Comparison of ENCODE assay signal across 8 cellular contexts in the genomic region with DNA sequence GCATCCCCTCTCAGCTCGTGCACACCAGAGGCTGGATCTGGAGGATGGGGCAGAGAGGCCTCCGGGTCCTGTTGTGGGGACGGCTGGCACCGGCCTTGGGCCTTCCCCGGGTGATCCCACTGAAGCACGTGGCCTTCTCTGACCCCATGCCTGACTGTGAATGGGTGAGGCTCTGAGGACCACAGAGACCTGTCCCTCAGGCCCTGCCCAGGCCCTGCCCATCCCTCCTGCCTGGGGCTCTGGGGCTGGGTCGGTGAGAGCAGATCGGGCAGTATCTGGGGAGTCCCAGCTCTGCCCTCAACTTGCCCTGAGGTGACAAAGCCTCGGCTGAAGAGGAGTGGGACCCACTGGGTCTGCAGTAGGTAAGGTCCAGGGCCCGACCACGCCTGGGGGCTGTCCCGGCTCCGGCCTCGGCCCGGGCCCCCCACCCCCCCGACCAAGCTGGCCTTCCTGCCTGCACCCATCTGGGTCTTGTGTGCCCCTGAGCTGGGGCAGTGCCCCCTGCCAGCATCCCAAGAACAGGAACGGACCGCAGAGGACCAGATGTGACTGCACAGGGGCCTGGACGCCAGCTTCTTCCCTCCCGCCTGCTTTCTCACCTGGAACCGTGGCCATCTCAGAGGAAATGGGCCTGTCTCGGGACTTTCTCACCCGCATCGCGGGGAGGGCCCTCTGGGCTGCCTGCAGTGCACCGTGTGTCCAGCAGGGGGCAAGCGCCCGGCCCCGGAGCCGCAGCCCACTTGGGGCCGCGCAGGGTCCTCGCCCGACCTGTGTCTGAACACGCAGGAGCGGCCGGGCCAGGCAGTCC.
DNase-seq lines count a peak whose midpoint lies in the region; ATAC-seq, FAIRE-seq and TF ChIP-seq lines count a peak whose summit lies in the region.
"Not testable (repeated sequence)": the region's sequence is repeated elsewhere in the genome, so short reads cannot be mapped to it uniquely, and the experiment has no call there.

No MANE protein-coding gene starts in this region.

- not testable (repeated sequence) for H3K79me2 ChIP-seq in K562 (ENCODE audit: control insufficient read depth, insufficient read depth, low read length)

- H3K9me3 Mint-ChIP-seq in nephron, result not testable (repeated sequence)

- not testable (repeated sequence) for H3K4me3 Mint-ChIP-seq in nephron

- H3K27ac Mint-ChIP-seq in nephron, result not testable (repeated sequence)

- H3K9me3 ChIP-seq in RWPE2 (ENCODE audit: severe bottlenecking); K562 (replicated peaks; ENCODE audit: control insufficient read depth, insufficient read depth, low read depth, low read length); upper lobe of right lung: not testable (repeated sequence)

- peak; percentile 88 for TF ChIP-seq CTCF in RWPE2 (IDR thresholded peaks at IDR 0.05; ENCODE audit: poor library complexity, severe bottlenecking)
- peak; percentile 59 to 79 (median 61) for TF ChIP-seq CTCF in K562 (IDR thresholded peaks at IDR 0.05 in 2 of 3, conservative IDR thresholded peaks at IDR 0.05 in 1 of 3; ENCODE audit: insufficient read depth in 2 of 3, low read depth in 1 of 3, low read length in 3 of 3)
- peak; percentile 64 to 73 (median 69) for TF ChIP-seq CTCF in nephron (IDR thresholded peaks at IDR 0.05; ENCODE audit: unreplicated experiment in 3 of 3)
- TF ChIP-seq CTCF in upper lobe of right lung (IDR thresholded peaks at IDR 0.05), result peak; percentile 58

- H3K36me3 ChIP-seq in RWPE2 (ENCODE audit: low read depth); K562 (ENCODE audit: control insufficient read depth, insufficient read depth, low read length); upper lobe of right lung: not testable (repeated sequence)

- POLR2A ChIA-PET in K562 (lab: Yijun Ruan, JAX), result not testable (repeated sequence)

- not testable (repeated sequence) for TF ChIP-seq POLR2A in K562 (conservative IDR thresholded peaks at IDR 0.05)

- peak overlapping the region; percentile 66 for H2AFZ ChIP-seq in K562 (ENCODE audit: low read depth, low read length)

- not testable (repeated sequence) for H3K4me2 ChIP-seq in K562 (ENCODE audit: insufficient read depth, low read length)

- H4K20me1 ChIP-seq in K562 (replicated peaks; ENCODE audit: control insufficient read depth, insufficient read depth, low read length), result not testable (repeated sequence)

- not testable (repeated sequence) for H3K27me3 ChIP-seq in RWPE2 (ENCODE audit: insufficient read depth, poor library complexity, severe bottlenecking); K562 (ENCODE audit: control insufficient read depth in 2 of 2, insufficient read depth in 2 of 2, low read length in 2 of 2); upper lobe of right lung

- H3K4me3 ChIP-seq in RWPE2 (ENCODE audit: severe bottlenecking), result peak overlapping the region; percentile 17
- H3K4me3 ChIP-seq in K562, upper lobe of right lung: not testable (repeated sequence)

- not testable (repeated sequence) for TF ChIP-seq EP300 in K562 (IDR thresholded peaks at IDR 0.05; ENCODE audit: low read length)

- WGBS in K562 (ENCODE audit: insufficient coverage, low coverage, missing lambda C conversion rate), result under 1% methylated on average over 32 of the region's 37 CpGs

- CTCF ChIA-PET in K562 (lab: Yijun Ruan, JAX; ENCODE audit: low intra/inter-chr PET ratio), result not testable (repeated sequence)

- not testable (repeated sequence) for H3K4me1 Mint-ChIP-seq in nephron

- not testable (repeated sequence) for H3K9ac ChIP-seq in K562 (ENCODE audit: insufficient read depth in 1 of 2, low read depth in 2 of 2, low read length in 2 of 2)

- TF ChIP-seq RAD21 in K562 (CRISPR knock-in tag; conservative IDR thresholded peaks at IDR 0.05 in 1 of 2, IDR thresholded peaks at IDR 0.05 in 1 of 2), result peak in 1 of 2 experiments; percentile 52; a peak in 2 of 4 replicates

- not testable (repeated sequence) for H3K4me1 ChIP-seq in RWPE2 (ENCODE audit: insufficient read depth, poor library complexity, severe bottlenecking); upper lobe of right lung
- peaks cover 0 to 14% of the 10 kb centered on the region in 2 experiments; a peak in 1 of 5 replicates for H3K4me1 ChIP-seq in K562 (replicated peaks in 1 of 2; ENCODE audit: control insufficient read depth in 2 of 2, insufficient read depth in 2 of 2, low read length in 2 of 2)

- H3K36me3 Mint-ChIP-seq in nephron (ENCODE audit: low read depth), result not testable (repeated sequence)

- DNase-seq in ELF-1 (ENCODE audit: low read depth, low spot score), result peak; percentile 71
- DNase-seq in RWPE2 (ENCODE audit: low spot score); Right ventricle myocardium superior; upper lobe of right lung: not testable (repeated sequence)
- peak; percentile 40 to 74 (median 66) for DNase-seq in K562 (ENCODE audit: extremely low read depth in 1 of 4, low spot score in 3 of 4)

- not testable (repeated sequence) for H3K27ac ChIP-seq in RWPE2 (ENCODE audit: poor library complexity, severe bottlenecking); K562 (ENCODE audit: extremely low read depth, low read depth, low read length); upper lobe of right lung

- peak; percentile 74 for FAIRE-seq in K562 (lab: Jason Lieb, UNC)

- ATAC-seq in GM21390 (IDR thresholded peaks at IDR 0.05; ENCODE audit: unreplicated experiment) (peak; percentile 73), HG03469 (IDR thresholded peaks at IDR 0.05; ENCODE audit: unreplicated experiment) (peak; percentile 78), RWPE2 (ENCODE audit: low read depth) (peak; percentile 82), K562 (peak; percentile 99), Right ventricle myocardium superior (ENCODE audit: poor library complexity) (peak; percentile 43), upper lobe of right lung (peak; percentile 82)

- in situ Hi-C loops in K562 (cut with MboI), result not testable (repeated sequence)

- H3K9me1 ChIP-seq in K562 (ENCODE audit: control insufficient read depth, insufficient read depth, low read length), result not testable (repeated sequence)

- intact Hi-C loops in K562 (cut with micrococcal nuclease); Right ventricle myocardium superior (cut with DNase I); upper lobe of right lung (cut with DNase I): not testable (repeated sequence)

- not testable (repeated sequence) for BruUV-seq in K562 (replicated peaks; lab: Mats Ljungman, UMichigan)

- H3K27me3 Mint-ChIP-seq in nephron (ENCODE audit: low read depth), result not testable (repeated sequence)

TF ChIP-seq in K562, 482 proteins besides CTCF, POLR2A, EP300 and RAD21:
- peak; percentile 37; the same call in 1 of the 2 replicates for TF ChIP-seq ZBTB7A (IDR thresholded peaks at IDR 0.05; ENCODE audit: borderline replicate concordance, control insufficient read depth, low read depth, low read length)
- TF ChIP-seq NRF1 (conservative IDR thresholded peaks at IDR 0.05 in 1 of 2, IDR thresholded peaks at IDR 0.05 in 1 of 2), result 0 out of 4 replicates have a peak, but pooled peaks of 1 of the 2 experiments have one; percentile 15
- TF ChIP-seq, protein P1, sequence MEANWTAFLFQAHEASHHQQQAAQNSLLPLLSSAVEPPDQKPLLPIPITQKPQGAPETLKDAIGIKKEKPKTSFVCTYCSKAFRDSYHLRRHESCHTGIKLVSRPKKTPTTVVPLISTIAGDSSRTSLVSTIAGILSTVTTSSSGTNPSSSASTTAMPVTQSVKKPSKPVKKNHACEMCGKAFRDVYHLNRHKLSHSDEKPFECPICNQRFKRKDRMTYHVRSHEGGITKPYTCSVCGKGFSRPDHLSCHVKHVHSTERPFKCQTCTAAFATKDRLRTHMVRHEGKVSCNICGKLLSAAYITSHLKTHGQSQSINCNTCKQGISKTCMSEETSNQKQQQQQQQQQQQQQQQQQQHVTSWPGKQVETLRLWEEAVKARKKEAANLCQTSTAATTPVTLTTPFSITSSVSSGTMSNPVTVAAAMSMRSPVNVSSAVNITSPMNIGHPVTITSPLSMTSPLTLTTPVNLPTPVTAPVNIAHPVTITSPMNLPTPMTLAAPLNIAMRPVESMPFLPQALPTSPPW (CRISPR knock-in tag; IDR thresholded peaks at IDR 0.05), result peak; percentile 27; the same call in 1 of the 2 replicates
TF ChIP-seq in K562: peak in this region for 3; not testable (repeated sequence) for 479.

Comparison
In these comparisons a context has a peak if more than half of its experiments do, and no peak if none do; other contexts are left out.
1. ATAC-seq: peak in every context shown above with its lines; median percentile 99 in K562; 82 in RWPE2; 82 in upper lobe of right lung; 78 in HG03469; 73 in GM21390; 43 in Right ventricle myocardium superior.